Comparison of ENCODE assay signal across 23 cellular contexts in genomic region chr6:157521665-157522335, GRCh38.
A peak's percentile ranks its signal among the peaks of the same experiment; 100 is the strongest.
DNase-seq lines count a peak whose midpoint lies in the region; ATAC-seq, FAIRE-seq and TF ChIP-seq lines count a peak whose summit lies in the region.
"Had no signal": no experiment of that assay in that cellular context is flagged by ENCODE, and none has a peak within 500 bp of the region (broad histone marks: within the 10 kb centered on the region; RNA-seq: fewer than 3 reads in every experiment).

No MANE protein-coding gene starts in this region.

- no peak overlapping the region for H3K4me2 ChIP-seq in GM12878 (ENCODE audit: control insufficient read depth, insufficient read depth)

- POLR2A ChIA-PET in GM12878 (lab: Charles Lee), result interaction anchor here (1.9 kb wide), 1 partner anchor 12 kb away, joined by 6 read pairs; no protein-coding TSS in a partner anchor

- H3K9ac ChIP-seq in GM12878 (ENCODE audit: control insufficient read depth, insufficient read depth, low read length), result no peak overlapping the region

- no peaks in the 10 kb centered on the region for H3K4me1 ChIP-seq in GM12878 (ENCODE audit: control insufficient read depth, insufficient read depth, low read length)
- peaks cover 0 to 18% (median 8%) of the 10 kb centered on the region in 4 donors for H3K4me1 ChIP-seq in right lobe of liver
- peaks cover 0 to 8% of the 10 kb centered on the region in 2 donors for H3K4me1 ChIP-seq in left lung
- H3K4me1 ChIP-seq: HAP-1, vagina had no signal

- H3K27me3 ChIP-seq in GM12878 (replicated peaks in 1 of 2; ENCODE audit: control insufficient read depth in 2 of 2, insufficient read depth in 2 of 2, low read length in 1 of 2) (0 out of 4 replicates have a peak, but pooled peaks cover 0 to 2% of the 10 kb centered on the region in 2 experiments), right lobe of liver (no peaks in the 10 kb centered on the region), left lung (no peaks in the 10 kb centered on the region)
- H3K27me3 ChIP-seq: suprapubic skin, vagina had no signal

- H3K27ac ChIP-seq in GM12878 (ENCODE audit: control insufficient read depth, insufficient read depth), result no peak overlapping the region
- H3K27ac ChIP-seq in right lobe of liver, result no peak overlapping the region
- H3K27ac ChIP-seq in left lung, result no peak overlapping the region
- H3K27ac ChIP-seq: suprapubic skin, vagina had no signal

- ATAC-seq in GM12878 (peak; percentile 46; the same call in 1 of the 3 replicates), right lobe of liver (peak; percentile 62 to 85 (median 75)), left lung (no peak), HG03469 (IDR thresholded peaks at IDR 0.05; ENCODE audit: unreplicated experiment) (no peak), GM18868 (IDR thresholded peaks at IDR 0.05; ENCODE audit: unreplicated experiment) (no peak)
- ATAC-seq: CD8-positive, alpha-beta T cell; right cardiac atrium had no signal

- no peak for TF ChIP-seq EP300 in GM12878 (IDR thresholded peaks at IDR 0.05; ENCODE audit: borderline replicate concordance in 1 of 2, control insufficient read depth in 1 of 2, low read depth in 2 of 2, low read length in 2 of 2)

- H2AFZ ChIP-seq in GM12878 (ENCODE audit: control insufficient read depth, low read depth, low read length), result no peak overlapping the region

- H3K4me3 ChIP-seq in AG10803 (ENCODE audit: low read length) (no peak overlapping the region), GM12878 (no peak overlapping the region), right lobe of liver (no peak overlapping the region), left lung (no peak overlapping the region)
- H3K4me3 ChIP-seq: HAP-1, suprapubic skin, vagina had no signal

- WGBS in GM12878 (ENCODE audit: insufficient coverage, insufficient replicate concordance, low lambda C conversion rate, missing lambda C conversion rate), result 48% methylated on average over 6 of the region's 6 CpGs
- 83% methylated on average over 4 of the region's 6 CpGs for WGBS in right lobe of liver (ENCODE audit: insufficient coverage, low coverage, low lambda C conversion rate, missing lambda C conversion rate)

- SMC1A ChIA-PET in GM12878 (lab: Charles Lee; ENCODE audit: uncharacterized antibody, unreplicated experiment), result interaction anchor here (0.7 to 1.9 kb wide), 7 partner anchors 9 to 60 kb away, joined by 3 to 5 read pairs (median 3); no protein-coding TSS in a partner anchor

- RAD21 ChIA-PET in GM12878 (lab: Charles Lee; ENCODE audit: unreplicated experiment), result no interaction called here

- no peak for TF ChIP-seq POLR2A in GM12878 (IDR thresholded peaks at IDR 0.05; ENCODE audit: low read depth, low read length)
- TF ChIP-seq POLR2A in right lobe of liver (IDR thresholded peaks at IDR 0.05), result no peak

- no peaks in the 10 kb centered on the region for H3K79me2 ChIP-seq in GM12878 (ENCODE audit: control insufficient read depth, insufficient read depth, low read length)

- H3K9me3 ChIP-seq in GM12878 (replicated peaks; ENCODE audit: control insufficient read depth, insufficient read depth, low read length) (peaks cover 4% of the 10 kb centered on the region; the same call in 2 of the 3 replicates), right lobe of liver (no peaks in the 10 kb centered on the region), left lung (no peaks in the 10 kb centered on the region)
- H3K9me3 ChIP-seq: HAP-1, suprapubic skin, vagina had no signal

- in situ Hi-C loops in GM12878 (cut with MboI), result no loop called here

- H3K36me3 ChIP-seq in GM12878 (ENCODE audit: control insufficient read depth in 2 of 2, insufficient read depth in 2 of 2, low read length in 1 of 2), result no peaks in the 10 kb centered on the region
- H3K36me3 ChIP-seq in right lobe of liver, result no peaks in the 10 kb centered on the region
- H3K36me3 ChIP-seq in left lung, result no peaks in the 10 kb centered on the region
- H3K36me3 ChIP-seq: HAP-1, suprapubic skin, vagina had no signal

- intact Hi-C loops in GM12878 (cut with micrococcal nuclease; ENCODE audit: unreplicated experiment) (no loop called here), right lobe of liver (cut with DNase I) (no loop called here), left lung (cut with DNase I) (no loop called here)

- BruUV-seq in GM12878 (replicated peaks; lab: Mats Ljungman, UMichigan), result no TSS peak

- no peak for FAIRE-seq in GM12878 (lab: Jason Lieb, UNC)
- FAIRE-seq: GM12891, keratinocyte had no signal

- no peak for TF ChIP-seq CTCF in AG10803 (conservative IDR thresholded peaks at IDR 0.05; ENCODE audit: low read length)
- TF ChIP-seq CTCF in GM12878 (IDR thresholded peaks at IDR 0.05 in 2 of 3, conservative IDR thresholded peaks at IDR 0.05 in 1 of 3; ENCODE audit: control insufficient read depth in 2 of 3, extremely low read depth in 1 of 3, insufficient read depth in 1 of 3, low read depth in 3 of 3, low read length in 3 of 3), result no peak
- no peak for TF ChIP-seq CTCF in right lobe of liver (IDR thresholded peaks at IDR 0.05)
- TF ChIP-seq CTCF in left lung (IDR thresholded peaks at IDR 0.05), result no peak

- CTCF ChIA-PET in GM12878 (lab: Yijun Ruan, JAX), result interaction anchor here (0.7 to 1.0 kb wide), 3 partner anchors 35 to 598 kb away, joined by 3 read pairs; no protein-coding TSS in a partner anchor

- DNase-seq in AG10803 (ENCODE audit: low read depth) (peak; percentile 24), Kasumi-1 (lab: John Stamatoyannopoulos, UW) (peak; percentile 43 to 59), GM12878 (ENCODE audit: low read depth, low spot score) (no peak), right lobe of liver (peak in 1 of 3 donors; percentile 62), left lung (no peak), D341Med (ENCODE audit: low spot score) (no peak)
- DNase-seq: activated CD4-positive, alpha-beta T cell treated with anti-CD3 and anti-CD28 coated beads, Interleukin-2, amount 50 U/mL, for 1 hour; activated naive CD4-positive, alpha-beta T cell treated with anti-CD3 and anti-CD28 coated beads for 36 hours; amygdala; CD8-positive, alpha-beta T cell; foreskin melanocyte; Karpas-422; NCI-H1417 treated with DMSO at 0.1 percent for 48 hours; NCI-H2171 treated with DMSO at 0.1 percent for 48 hours; NCI-H526 treated with DMSO at 0.1 percent for 48 hours; right cardiac atrium had no signal

- no peak for TF ChIP-seq RAD21 in GM12878 (IDR thresholded peaks at IDR 0.05; ENCODE audit: insufficient read depth, low read depth, low read length)

- no peaks in the 10 kb centered on the region for H4K20me1 ChIP-seq in GM12878 (ENCODE audit: control insufficient read depth, insufficient read depth)

TF ChIP-seq in GM12878, 131 proteins besides CTCF, POLR2A, EP300 and RAD21:
- no peak for TF ChIP-seq SIX5 (IDR thresholded peaks at IDR 0.05; ENCODE audit: low read depth, low read length, severe bottlenecking)
- TF ChIP-seq SP1 (IDR thresholded peaks at IDR 0.05; ENCODE audit: low read depth, low read length), result no peak
- no peak for TF ChIP-seq EGR1 (IDR thresholded peaks at IDR 0.05; ENCODE audit: borderline replicate concordance in 1 of 2, low read depth in 2 of 2, low read length in 2 of 2)
- TF ChIP-seq TAF1 (IDR thresholded peaks at IDR 0.05; ENCODE audit: borderline replicate concordance, low read depth, low read length), result no peak
- TF ChIP-seq TCF12 (IDR thresholded peaks at IDR 0.05; ENCODE audit: low read depth, low read length), result no peak
- no peak for TF ChIP-seq E2F8 (IDR thresholded peaks at IDR 0.05; ENCODE audit: low read depth, partially characterized antibody)

Comparison
In these comparisons a context has a peak if more than half of its experiments do, and no peak if none do; other contexts are left out.
1. DNase-seq: peak in AG10803 (single experiment) and Kasumi-1 (2 of 2); none in GM12878 (single experiment), left lung (0 of 2) and D341Med (single experiment).
2. ATAC-seq: peak in GM12878 (single experiment) and right lobe of liver (4 of 4); none in left lung (single experiment), HG03469 (single experiment) and GM18868 (single experiment).